ENCODE assay signal across 1 cellular context in genomic region chr21:25176637-25177412, GRCh38.
TF ChIP-seq lines count a peak whose summit lies in the region.

No MANE protein-coding gene starts in this region.

TF ChIP-seq in GM12878, 131 proteins besides CTCF, POLR2A, EP300 and RAD21 (continued from another document and continues in another):
- TF ChIP-seq CBX3 (IDR thresholded peaks at IDR 0.05; ENCODE audit: borderline replicate concordance, low read depth) (no peak), HCFC1 (IDR thresholded peaks at IDR 0.05; ENCODE audit: low read length) (no peak), NR2C1 (IDR thresholded peaks at IDR 0.05) (0 out of 2 replicates have a peak, but pooled peaks have one; percentile 17), EGR1 (IDR thresholded peaks at IDR 0.05; ENCODE audit: borderline replicate concordance in 1 of 2, low read depth in 2 of 2, low read length in 2 of 2) (no peak), POLR2AphosphoS5 (IDR thresholded peaks at IDR 0.05; ENCODE audit: low read length) (no peak), CREM (IDR thresholded peaks at IDR 0.05; ENCODE audit: low read depth) (peak; percentile 74), FOXK2 (IDR thresholded peaks at IDR 0.05) (no peak), PAX8 (IDR thresholded peaks at IDR 0.05) (no peak), ATF3 (IDR thresholded peaks at IDR 0.05; ENCODE audit: borderline replicate concordance, extremely low read depth, low read depth, low read length) (no peak), E2F4 (IDR thresholded peaks at IDR 0.05; ENCODE audit: low read depth, low read length) (no peak), NR2C2 (IDR thresholded peaks at IDR 0.05; ENCODE audit: borderline replicate concordance, control insufficient read depth, insufficient read length, low read depth) (no peak), NKRF (conservative IDR thresholded peaks at IDR 0.05) (no peak), SUZ12 (IDR thresholded peaks at IDR 0.05; ENCODE audit: unreplicated experiment) (no peak), SREBF2 (IDR thresholded peaks at IDR 0.05; ENCODE audit: low read length) (no peak), MXI1 (IDR thresholded peaks at IDR 0.05; ENCODE audit: low read depth, low read length) (no peak), HDAC6 (IDR thresholded peaks at IDR 0.05; ENCODE audit: unreplicated experiment) (no peak), FOXM1 (IDR thresholded peaks at IDR 0.05; ENCODE audit: low read depth, low read length) (peak; percentile 92), ZBTB33 (IDR thresholded peaks at IDR 0.05) (no peak), NFXL1 (IDR thresholded peaks at IDR 0.05; ENCODE audit: borderline replicate concordance) (no peak), NFYA (IDR thresholded peaks at IDR 0.05; ENCODE audit: borderline replicate concordance, low read depth, low read length) (no peak), E4F1 (IDR thresholded peaks at IDR 0.05; ENCODE audit: borderline replicate concordance, partially characterized antibody) (no peak), RAD51 (IDR thresholded peaks at IDR 0.05) (no peak), SUPT20H (IDR thresholded peaks at IDR 0.05; ENCODE audit: borderline replicate concordance, control insufficient read depth, low read depth, low read length) (no peak), YY1 (IDR thresholded peaks at IDR 0.05; ENCODE audit: low read depth, low read length) (no peak), PAX5 (IDR thresholded peaks at IDR 0.05; ENCODE audit: borderline replicate concordance, low read depth, low read length) (peak; percentile 85), NBN (IDR thresholded peaks at IDR 0.05) (no peak), ZNF384 (IDR thresholded peaks at IDR 0.05; ENCODE audit: borderline replicate concordance, low read depth, low read length) (no peak), TCF12 (IDR thresholded peaks at IDR 0.05; ENCODE audit: low read depth, low read length) (no peak), SPI1 (IDR thresholded peaks at IDR 0.05; ENCODE audit: borderline replicate concordance, insufficient read depth, low read depth, low read length) (no peak), CUX1 (IDR thresholded peaks at IDR 0.05; ENCODE audit: insufficient replicate concordance, low read depth, low read length) (peak; percentile 47), ATF2 (IDR thresholded peaks at IDR 0.05; ENCODE audit: low read length) (peak; percentile 96), GATAD2B (conservative IDR thresholded peaks at IDR 0.05; ENCODE audit: low read depth) (peak; percentile 80), E2F8 (IDR thresholded peaks at IDR 0.05; ENCODE audit: low read depth, partially characterized antibody) (no peak), ELK1 (IDR thresholded peaks at IDR 0.05; ENCODE audit: low read depth, low read length) (no peak), ATF7 (IDR thresholded peaks at IDR 0.05; ENCODE audit: low read depth) (peak; percentile 76), RELA (IDR thresholded peaks at IDR 0.05; ENCODE audit: borderline replicate concordance, partially characterized antibody) (no peak), RCOR1 (conservative IDR thresholded peaks at IDR 0.05; ENCODE audit: low read depth, low read length) (peak; percentile 83; the same call in 1 of the 2 replicates), ETV6 (conservative IDR thresholded peaks at IDR 0.05 in 1 of 2, IDR thresholded peaks at IDR 0.05 in 1 of 2; ENCODE audit: borderline replicate concordance in 1 of 2, low read depth in 1 of 2) (peak in 1 of 2 experiments; percentile 52; a peak in 1 of 4 replicates), FOS (IDR thresholded peaks at IDR 0.05; ENCODE audit: borderline replicate concordance, extremely low read depth, insufficient read length) (no peak), SMAD1 (IDR thresholded peaks at IDR 0.05; ENCODE audit: low read depth, partially characterized antibody) (no peak), NFIC (IDR thresholded peaks at IDR 0.05; ENCODE audit: low read depth, low read length) (peak; percentile 97), BRCA1 (IDR thresholded peaks at IDR 0.05; ENCODE audit: low read depth, low read length) (no peak)
